In genomic region chr12:81381951-81382350, GRCh38 we compare ENCODE assay signal across 16 cellular contexts.
"Had no signal": no experiment of that assay in that cellular context is flagged by ENCODE, and none has a peak within 500 bp of the region (broad histone marks: within the 10 kb centered on the region; RNA-seq: fewer than 3 reads in every experiment).

No MANE protein-coding gene starts in this region.

- DNase-seq: activated CD4-positive, alpha-beta T cell treated with anti-CD3 and anti-CD28 coated beads, Interleukin-2, amount 50 U/mL, for 1 hour; activated CD8-positive, alpha-beta memory T cell treated with anti-CD3 and anti-CD28 coated beads for 24 hours; activated CD8-positive, alpha-beta memory T cell treated with anti-CD3 and anti-CD28 coated beads, Interleukin-2, amount 50 U/mL, for 48 hours; activated gamma-delta T cell; cortex of kidney; gastrocnemius medialis; head of caudate nucleus; lower lobe of right lung; naive thymus-derived CD8-positive, alpha-beta T cell; stimulated activated CD4-positive, alpha-beta T cell treated with anti-CD3 and anti-CD28 coated beads, Interleukin-2, amount 100 ng/mL, for 24 hours; stimulated activated naive CD4-positive, alpha-beta T cell treated with Interleukin-2 at 50 U/mL for 16 hours; tibial artery had no signal

- H3K9me3 ChIP-seq: ascending aorta, gastrocnemius medialis, lower lobe of right lung, prostate gland, right atrium auricular region, tibial artery had no signal

- H3K27ac ChIP-seq: ascending aorta, gastrocnemius medialis, lower lobe of right lung, prostate gland, right atrium auricular region, tibial artery had no signal

- H3K4me1 ChIP-seq: ascending aorta, gastrocnemius medialis, lower lobe of right lung, prostate gland, right atrium auricular region, tibial artery had no signal

- H3K27me3 ChIP-seq: ascending aorta, gastrocnemius medialis, right atrium auricular region, tibial artery had no signal

- H3K4me3 ChIP-seq: ascending aorta, gastrocnemius medialis, lower lobe of right lung, prostate gland, right atrium auricular region, tibial artery had no signal

- H3K36me3 ChIP-seq: ascending aorta, gastrocnemius medialis, lower lobe of right lung, prostate gland, right atrium auricular region had no signal

- ATAC-seq: esophagus mucosa; gastrocnemius medialis; lower lobe of right lung; naive thymus-derived CD8-positive, alpha-beta T cell had no signal
